Comparison of ENCODE assay signal across 8 cellular contexts in genomic region chr10:130138479-130138866, GRCh38. TPM values are rescaled to one million over a fixed set of nuclear protein-coding genes. Genes with fewer than 3 reads are reported as not detected.
DNase-seq lines count a peak whose midpoint lies in the region; ATAC-seq, FAIRE-seq and TF ChIP-seq lines count a peak whose summit lies in the region.

No MANE protein-coding gene starts in this region.

- H3K4me1 ChIP-seq in OCI-LY7 (ENCODE audit: insufficient read depth, low read length, poor library complexity, severe bottlenecking) (peaks cover 68% of the 10 kb centered on the region), small intestine (ENCODE audit: control insufficient read depth in 2 of 2, insufficient read depth in 1 of 2, low read depth in 1 of 2, low read length in 1 of 2) (peaks cover 2 to 8% of the 10 kb centered on the region in 2 donors), gastroesophageal sphincter (peaks cover 0 to 76% (median 20%) of the 10 kb centered on the region in 3 donors)

- H3K36me3 ChIP-seq in OCI-LY7 (ENCODE audit: insufficient read depth, low read length), result peaks cover 48% of the 10 kb centered on the region
- no peaks in the 10 kb centered on the region for H3K36me3 ChIP-seq in small intestine (ENCODE audit: control insufficient read depth in 2 of 2, insufficient read depth in 2 of 2, low read length in 2 of 2)
- peaks cover 0 to 20% of the 10 kb centered on the region in 2 donors for H3K36me3 ChIP-seq in gastroesophageal sphincter

- no peak for TF ChIP-seq POLR2A in gastroesophageal sphincter (IDR thresholded peaks at IDR 0.05)

- H3K4me3 ChIP-seq in OCI-LY7 (ENCODE audit: low read depth, low read length, poor library complexity, severe bottlenecking) (peak overlapping the region; percentile 84), small intestine (ENCODE audit: low read depth in 1 of 2, low read length in 2 of 2) (no peak overlapping the region), gastroesophageal sphincter (no peak overlapping the region)

- H3K79me2 ChIP-seq in OCI-LY7 (ENCODE audit: insufficient read depth, low read depth, low read length), result peaks cover 70% of the 10 kb centered on the region

- intact Hi-C loops in OCI-LY7 (cut with micrococcal nuclease; ENCODE audit: unreplicated experiment), result loop anchor here (10.0 kb wide), 1 partner anchor 674 kb away; the partner anchor contains the start of gene MGMT

- H2AFZ ChIP-seq in OCI-LY7 (ENCODE audit: low read length), result no peak overlapping the region

- no peak overlapping the region for H3K27ac ChIP-seq in OCI-LY7 (ENCODE audit: low read depth, low read length, poor library complexity, severe bottlenecking)
- H3K27ac ChIP-seq in epithelial cell of prostate, result peak overlapping the region; percentile 93
- H3K27ac ChIP-seq in small intestine (ENCODE audit: low read depth in 1 of 2, low read length in 1 of 2), result no peak overlapping the region
- no peak overlapping the region for H3K27ac ChIP-seq in gastroesophageal sphincter

- POLR2A ChIA-PET in OCI-LY7 (lab: Charles Lee), result interaction anchor here (0.6 to 6.5 kb wide), 6 partner anchors 10 to 38 kb away, joined by 3 to 64 read pairs (median 4); partner anchors contain the start of gene C10orf143

- H3K9me3 ChIP-seq in OCI-LY7 (ENCODE audit: low read length) (no peaks in the 10 kb centered on the region), small intestine (ENCODE audit: control insufficient read depth, low read depth) (no peaks in the 10 kb centered on the region), gastroesophageal sphincter (no peaks in the 10 kb centered on the region)

- CTCF ChIA-PET in OCI-LY7 (lab: Charles Lee; ENCODE audit: unreplicated experiment), result no interaction called here

- peak overlapping the region; percentile 98 for H3K4me2 ChIP-seq in OCI-LY7 (ENCODE audit: low read length)

- DNase-seq in activated T-cell treated with anti-CD3 and anti-CD28 coated beads, Interleukin-2, amount 50 U/mL, for 72 hours, result peak; percentile 29 to 45
- no peak for DNase-seq in activated T-cell treated with anti-CD3 and anti-CD28 coated beads for 4 hours
- no peak for DNase-seq in OCI-LY7 (ENCODE audit: low spot score)
- peak; percentile 98 for DNase-seq in epithelial cell of prostate (ENCODE audit: low read depth, low spot score)
- peak; percentile 55 for DNase-seq in small intestine
- DNase-seq in DMS 273 treated with DMSO at 0.1 percent for 48 hours (lab: John Stamatoyannopoulos, UW), result no peak

- peak overlapping the region; percentile 83 to 86 for H3K4me3 Mint-ChIP-seq in activated T-cell treated with anti-CD3 and anti-CD28 coated beads, Interleukin-2, amount 50 U/mL, for 72 hours

- no peaks in the 10 kb centered on the region for H3K27me3 Mint-ChIP-seq in activated T-cell treated with anti-CD3 and anti-CD28 coated beads, Interleukin-2, amount 50 U/mL, for 72 hours (ENCODE audit: low read depth)

- 46 to 61% (median 53%) methylated on average over 3 of the region's 3 CpGs for WGBS in small intestine, 3 donors
- 74 to 80% methylated on average over 3 of the region's 3 CpGs for WGBS in gastroesophageal sphincter (ENCODE audit: low coverage in 1 of 2), 2 donors

- H3K9me3 Mint-ChIP-seq in activated T-cell treated with anti-CD3 and anti-CD28 coated beads, Interleukin-2, amount 50 U/mL, for 72 hours, result no peaks in the 10 kb centered on the region

- H3K36me3 Mint-ChIP-seq in activated T-cell treated with anti-CD3 and anti-CD28 coated beads, Interleukin-2, amount 50 U/mL, for 72 hours (ENCODE audit: insufficient read depth in 2 of 2), result peaks cover 9 to 11% of the 10 kb centered on the region in 2 donors

- FAIRE-seq in small intestine (lab: Jason Lieb, UNC), result no peak

- peak; percentile 59 to 66 for ATAC-seq in activated T-cell treated with anti-CD3 and anti-CD28 coated beads, Interleukin-2, amount 50 U/mL, for 72 hours (replicated peaks in 1 of 2)
- ATAC-seq in gastroesophageal sphincter (no peak), HG03135 (IDR thresholded peaks at IDR 0.05; ENCODE audit: unreplicated experiment) (no peak)

- H3K9me2 ChIP-seq in OCI-LY7 (ENCODE audit: insufficient read depth, low read length), result no peaks in the 10 kb centered on the region

- peak overlapping the region; percentile 25 for H3K27ac Mint-ChIP-seq in activated T-cell treated with anti-CD3 and anti-CD28 coated beads, Interleukin-2, amount 50 U/mL, for 72 hours

- TF ChIP-seq CTCF in OCI-LY7 (conservative IDR thresholded peaks at IDR 0.05; ENCODE audit: low read length) (no peak), gastroesophageal sphincter (IDR thresholded peaks at IDR 0.05) (no peak)

- H3K4me1 Mint-ChIP-seq in activated T-cell treated with anti-CD3 and anti-CD28 coated beads, Interleukin-2, amount 50 U/mL, for 72 hours (ENCODE audit: low read depth), result peaks cover 56% of the 10 kb centered on the region

- H4K20me1 ChIP-seq in OCI-LY7 (ENCODE audit: insufficient read depth, low read length), result peaks cover 41% of the 10 kb centered on the region

- TSS peak; percentile 40 for BruUV-seq in OCI-LY7 (replicated peaks; lab: Mats Ljungman, UMichigan)

- no peak for TF ChIP-seq EP300 in gastroesophageal sphincter (IDR thresholded peaks at IDR 0.05)

- H3K27me3 ChIP-seq in small intestine (ENCODE audit: control insufficient read depth in 2 of 2, insufficient read depth in 2 of 2, low read length in 2 of 2) (no peaks in the 10 kb centered on the region), gastroesophageal sphincter (no peaks in the 10 kb centered on the region)

RNA-seq across cellular contexts. Expression of gene GLRX3, which starts 2.3 kb away (rescaled TPM):
- 10 to 100 TPM; 58.5 to 69.3 TPM for total RNA-seq in activated T-cell treated with anti-CD3 and anti-CD28 coated beads, Interleukin-2, amount 50 U/mL, for 72 hours
- total RNA-seq in OCI-LY7 (2014; rRNA removed; shearing (Covaris generic)), result 60.4 and 83.2 TPM in 2 replicates
- total RNA-seq in OCI-LY7 (2022) (110 and 117 TPM in 2 replicates), gastroesophageal sphincter (100 to 1,000 TPM in 1 of 4 donors, 10 to 100 TPM in 3; 42.3 to 103 (median 48.6) TPM)
- polyA plus RNA-seq in small intestine, result 10 to 100 TPM; 51.3 to 66.9 (median 55.4) TPM

RNA-seq across cellular contexts. Expression of gene C10orf143, which starts 27.8 kb away (rescaled TPM):
- 10 to 100 TPM in 1 of 2 donors, 1 to 10 TPM in 1; 6.4 to 12.0 TPM for total RNA-seq in activated T-cell treated with anti-CD3 and anti-CD28 coated beads, Interleukin-2, amount 50 U/mL, for 72 hours
- total RNA-seq in OCI-LY7 (2014; rRNA removed; shearing (Covaris generic)), result 0.64 and 0.88 TPM in 2 replicates
- total RNA-seq in OCI-LY7 (2022) (6.1 and 6.4 TPM in 2 replicates), gastroesophageal sphincter (1 to 10 TPM; 1.1 to 5.4 (median 4.6) TPM)
- polyA plus RNA-seq in small intestine, result 1 to 10 TPM; 3.7 to 8.1 (median 6.9) TPM

Comparison
In these comparisons a context has a peak if more than half of its experiments do, and no peak if none do; other contexts are left out.
1. DNase-seq: peak in activated T-cell treated with anti-CD3 and anti-CD28 coated beads, Interleukin-2, amount 50 U/mL, for 72 hours (2 of 2), epithelial cell of prostate (single experiment) and small intestine (single experiment); none in activated T-cell treated with anti-CD3 and anti-CD28 coated beads for 4 hours (single experiment), OCI-LY7 (single experiment) and DMS 273 treated with DMSO at 0.1 percent for 48 hours (single experiment).
2. ATAC-seq: peak in activated T-cell treated with anti-CD3 and anti-CD28 coated beads, Interleukin-2, amount 50 U/mL, for 72 hours (2 of 2); none in gastroesophageal sphincter (single experiment) and HG03135 (single experiment).